Comparison of ENCODE assay signal across 8 cellular contexts in genomic region chr9:37421914-37422288, GRCh38. TPM values are rescaled to one million over a fixed set of nuclear protein-coding genes. Genes with fewer than 3 reads are reported as not detected.
A peak's percentile ranks its signal among the peaks of the same experiment; 100 is the strongest.
DNase-seq lines count a peak whose midpoint lies in the region; ATAC-seq and TF ChIP-seq lines count a peak whose summit lies in the region.

No MANE protein-coding gene starts in this region.

- WGBS in heart right ventricle, 2 donors: 59 to 62% methylated on average over 8 of the region's 8 CpGs

- TF ChIP-seq CTCF in HEK293 (tag by site-specific recombination; IDR thresholded peaks at IDR 0.05) (no peak), WERI-Rb-1 (IDR thresholded peaks at IDR 0.05; ENCODE audit: low read depth, low read length) (no peak), heart right ventricle (IDR thresholded peaks at IDR 0.05) (no peak), gastrocnemius medialis (IDR thresholded peaks at IDR 0.05 in 4 of 5, conservative IDR thresholded peaks at IDR 0.05 in 1 of 5) (no peak)

- TF ChIP-seq POLR2A in gastrocnemius medialis (IDR thresholded peaks at IDR 0.05): no peak

- intact Hi-C loops in heart right ventricle (cut with DNase I) (loop anchor here in 4 of 10 donors (1.0 to 5.0 kb wide), 3 partner anchors 44 to 45 kb away; partner anchors contain the start of gene ZBTB5 (in 2 of the 4)), gastrocnemius medialis (cut with DNase I; ENCODE audit: low total_unique reads) (loop anchor here (1.0 to 5.0 kb wide), 5 partner anchors 9 to 300 kb away; partner anchors contain the start of genes POLR1E, TOMM5, ZBTB5 and ZCCHC7)

- no peaks in the 10 kb centered on the region for H3K4me1 ChIP-seq in HEK293 (ENCODE audit: control insufficient read depth, insufficient read depth, low read length)
- H3K4me1 ChIP-seq in heart right ventricle: peaks cover 14 to 34% (median 30%) of the 10 kb centered on the region in 9 donors
- H3K4me1 ChIP-seq in gastrocnemius medialis: peaks cover 25 to 27% of the 10 kb centered on the region in 2 donors

- H3K36me3 ChIP-seq in HEK293 (ENCODE audit: control insufficient read depth in 2 of 2, insufficient read depth in 1 of 2, low read length in 2 of 2): peaks cover under 1 to 31% of the 10 kb centered on the region in 2 experiments; a peak in 2 of 3 replicates
- peaks cover 29% of the 10 kb centered on the region for H3K36me3 ChIP-seq in WERI-Rb-1
- H3K36me3 ChIP-seq in heart right ventricle: peaks cover 0 to 21% (median 14%) of the 10 kb centered on the region in 9 donors
- peaks cover 0 to 5% of the 10 kb centered on the region in 2 donors for H3K36me3 ChIP-seq in gastrocnemius medialis

- POLR2A ChIA-PET in HEK293 (lab: Yijun Ruan, JAX): interaction anchor here (0.7 to 2.7 kb wide), 12 partner anchors 8 to 302 kb away, joined by 3 to 17 read pairs (median 4); partner anchors contain the start of genes POLR1E, ZBTB5 and ZCCHC7

- peak in 6 of 8 donors; percentile 6 to 60 (median 53) for ATAC-seq in heart right ventricle
- peak in 1 of 2 donors; percentile 51 for ATAC-seq in gastrocnemius medialis
- ATAC-seq in GM21619 (IDR thresholded peaks at IDR 0.05; ENCODE audit: unreplicated experiment): no peak
- ATAC-seq in HG03175 (IDR thresholded peaks at IDR 0.05; ENCODE audit: unreplicated experiment): no peak

- peak overlapping the region; percentile 29; the same call in 1 of the 2 replicates for H3K27ac ChIP-seq in HEK293 (ENCODE audit: extremely low read depth, low read depth, low read length)
- peak overlapping the region; percentile 88 for H3K27ac ChIP-seq in WERI-Rb-1
- H3K27ac ChIP-seq in heart right ventricle: peak overlapping the region; percentile 51 to 92 (median 91)
- peak overlapping the region; percentile 86 to 94 (median 92) for H3K27ac ChIP-seq in gastrocnemius medialis

- DNase-seq in WERI-Rb-1 (no peak), heart right ventricle (peak in 1 of 2 donors; percentile 34), gastrocnemius medialis (peak in 1 of 2 donors; percentile 52), G401 (ENCODE audit: low spot score) (no peak), SKM-1 (lab: John Stamatoyannopoulos, UW; ENCODE audit: unreplicated experiment) (no peak)

- CTCF ChIA-PET in HEK293 (lab: Yijun Ruan, JAX): interaction anchor here (0.7 to 1.6 kb wide), 2 partner anchors 10 to 113 kb away, joined by 4 to 9 read pairs; no protein-coding TSS in a partner anchor

- in situ Hi-C loops in gastrocnemius medialis (cut with MboI; ENCODE audit: low sequenced_read_pairs in 4 of 4): no loop called here
- in situ Hi-C loops in G401 (cut with HindIII; ENCODE audit: low sequenced_read_pairs): no loop called here

- no peaks in the 10 kb centered on the region for H3K27me3 ChIP-seq in WERI-Rb-1 (ENCODE audit: insufficient read depth, low read depth, severe bottlenecking)
- no peaks in the 10 kb centered on the region for H3K27me3 ChIP-seq in heart right ventricle
- no peaks in the 10 kb centered on the region for H3K27me3 ChIP-seq in gastrocnemius medialis

- no peaks in the 10 kb centered on the region for H3K9me3 ChIP-seq in HEK293 (ENCODE audit: control insufficient read depth, insufficient read depth, low read depth, low read length)
- H3K9me3 ChIP-seq in WERI-Rb-1 (ENCODE audit: severe bottlenecking): no peaks in the 10 kb centered on the region
- no peaks in the 10 kb centered on the region for H3K9me3 ChIP-seq in heart right ventricle
- no peaks in the 10 kb centered on the region for H3K9me3 ChIP-seq in gastrocnemius medialis

- H3K4me3 ChIP-seq in HEK293 (ENCODE audit: low read depth, low read length) (peak overlapping the region; percentile 88), WERI-Rb-1 (ENCODE audit: low read depth, low read length) (peak overlapping the region; percentile 98), heart right ventricle (peak overlapping the region; percentile 72 to 99 (median 86)), gastrocnemius medialis (peak overlapping the region; percentile 80 to 96 (median 92))

TF ChIP-seq in HEK293, 187 proteins besides CTCF, POLR2A, EP300 and RAD21:
- no peak for TF ChIP-seq SCRT2 (tag by site-specific recombination; IDR thresholded peaks at IDR 0.05)
- no peak for TF ChIP-seq TSHZ1 (tag by site-specific recombination; IDR thresholded peaks at IDR 0.05; ENCODE audit: borderline replicate concordance)
- no peak for TF ChIP-seq ZNF350 (tag by site-specific recombination; IDR thresholded peaks at IDR 0.05)
- TF ChIP-seq ZNF629 (tag by site-specific recombination; IDR thresholded peaks at IDR 0.05): no peak
- TF ChIP-seq ZNF692 (tag by site-specific recombination; IDR thresholded peaks at IDR 0.05): no peak
- no peak for TF ChIP-seq ZNF248 (tag by site-specific recombination; IDR thresholded peaks at IDR 0.05)
- TF ChIP-seq ZNF18 (tag by site-specific recombination; IDR thresholded peaks at IDR 0.05): no peak
- no peak for TF ChIP-seq ZNF677 (tag by site-specific recombination; IDR thresholded peaks at IDR 0.05)
- TF ChIP-seq ZNF394 (tag by site-specific recombination; IDR thresholded peaks at IDR 0.05; ENCODE audit: borderline replicate concordance): no peak
- no peak for TF ChIP-seq ZNF529 (tag by site-specific recombination; IDR thresholded peaks at IDR 0.05; ENCODE audit: insufficient replicate concordance)
- TF ChIP-seq ZNF169 (tag by site-specific recombination; IDR thresholded peaks at IDR 0.05): no peak
- no peak for TF ChIP-seq ZBTB44 (tag by site-specific recombination; IDR thresholded peaks at IDR 0.05)
- no peak for TF ChIP-seq ZNF571 (tag by site-specific recombination; IDR thresholded peaks at IDR 0.05)
TF ChIP-seq in HEK293: peak in this region for 0.

RNA-seq across cellular contexts. Expression of gene GRHPR, which starts 0.6 kb away (rescaled TPM):
- total RNA-seq in heart right ventricle (100 to 1,000 TPM; 101 to 142 (median 114) TPM), gastrocnemius medialis (100 to 1,000 TPM; 119 to 138 (median 128) TPM)
- 100 to 1,000 TPM in 1 of 2 donors, 10 to 100 TPM in 1; 61.5 to 151 TPM for polyA plus RNA-seq in heart right ventricle
- total RNA-seq in G401 (2014; rRNA removed; shearing (Covaris generic)): 181 and 183 TPM in 2 replicates

RNA-seq across cellular contexts. Expression of gene ZBTB5, which starts 43.3 kb away (rescaled TPM):
- 1 to 10 TPM; 5.4 to 7.5 (median 6.3) TPM for total RNA-seq in heart right ventricle
- 1 to 10 TPM; 2.1 to 3.9 TPM for polyA plus RNA-seq in heart right ventricle
- 1 to 10 TPM; 5.6 to 7.0 (median 6.7) TPM for total RNA-seq in gastrocnemius medialis
- total RNA-seq in G401 (2014; rRNA removed; shearing (Covaris generic)): 18.8 and 20.7 TPM in 2 replicates

Comparison
In these comparisons a context has a peak if more than half of its experiments do, and no peak if none do; other contexts are left out.
1. H3K27ac ChIP-seq: peak in every context shown above with its lines; median percentile 92 in gastrocnemius medialis; 91 in heart right ventricle; 88 in WERI-Rb-1; 29 in HEK293.
2. ATAC-seq: peak in heart right ventricle (6 of 8); none in GM21619 (single experiment) and HG03175 (single experiment).
3. Peak in every context shown above with its lines, with median percentiles within 50 percentile points of each other: H3K4me3 ChIP-seq.